In genomic region chr4:86544313-86544966, GRCh38 we compare ENCODE assay signal across 8 cellular contexts. TPM values are rescaled to one million over a fixed set of nuclear protein-coding genes. Genes with fewer than 3 reads are reported as not detected.
A peak's percentile ranks its signal among the peaks of the same experiment; 100 is the strongest.
DNase-seq lines count a peak whose midpoint lies in the region; ATAC-seq and TF ChIP-seq lines count a peak whose summit lies in the region.

No MANE protein-coding gene starts in this region.

- peak overlapping the region in 1 of 4 donors; percentile 44 for H3K4me3 Mint-ChIP-seq in CD4-positive, CD25-positive, alpha-beta regulatory T cell

- H3K27ac ChIP-seq in CD4-positive, CD25-positive, alpha-beta regulatory T cell (ENCODE audit: insufficient read depth, low read length, poor library complexity, severe bottlenecking): peak overlapping the region; percentile 10
- H3K27ac ChIP-seq in MM.1S (ENCODE audit: low read length) (peak overlapping the region; percentile 55), SJCRH30 (no peak overlapping the region)

- peak in 2 of 3 donors; percentile 19 to 21 for DNase-seq in CD4-positive, CD25-positive, alpha-beta regulatory T cell
- peak; percentile 85 for DNase-seq in MM.1S
- no peak for DNase-seq in NCI-H1694 (lab: John Stamatoyannopoulos, UW)
- DNase-seq in activated effector memory CD4-positive, alpha-beta T cell treated with anti-CD3 and anti-CD28 coated beads, Interleukin-2, amount 50 U/mL, for 16 hours: no peak
- no peak for DNase-seq in islet precursor cell
- no peak for DNase-seq in SJCRH30

- no peak for ATAC-seq in CD4-positive, CD25-positive, alpha-beta regulatory T cell (ENCODE audit: low read depth in 2 of 2)
- ATAC-seq in GM18909 (IDR thresholded peaks at IDR 0.05; ENCODE audit: poor library complexity, unreplicated experiment): peak; percentile 88
- ATAC-seq in HG02840 (IDR thresholded peaks at IDR 0.05; ENCODE audit: low FRiP score, unreplicated experiment): peak; percentile 84

- H3K4me3 ChIP-seq in CD4-positive, CD25-positive, alpha-beta regulatory T cell (ENCODE audit: low read depth, low read length): peak overlapping the region; percentile 21
- H3K4me3 ChIP-seq in MM.1S (ENCODE audit: low read length) (peak overlapping the region; percentile 9; the same call in 1 of the 2 replicates), SJCRH30 (no peak overlapping the region)

- no peak overlapping the region; the same call in 1 of the 2 replicates for H3K9ac ChIP-seq in MM.1S (ENCODE audit: low read length)

- H3K9me3 Mint-ChIP-seq in CD4-positive, CD25-positive, alpha-beta regulatory T cell: peaks cover 0 to 5% (median 1%) of the 10 kb centered on the region in 7 donors

- H3K4me1 Mint-ChIP-seq in CD4-positive, CD25-positive, alpha-beta regulatory T cell: peaks cover 4 to 17% (median 11%) of the 10 kb centered on the region in 4 donors

- H2AFZ ChIP-seq in MM.1S (ENCODE audit: low read length): peak overlapping the region; percentile 40

- H4K20me1 ChIP-seq in MM.1S (ENCODE audit: insufficient read depth, low read length): no peaks in the 10 kb centered on the region

- no peaks in the 10 kb centered on the region for H3K79me2 ChIP-seq in MM.1S (ENCODE audit: low read length)

- H3K27me3 Mint-ChIP-seq in CD4-positive, CD25-positive, alpha-beta regulatory T cell: peaks cover 4% of the 10 kb centered on the region

- no peaks in the 10 kb centered on the region for H3K9me3 ChIP-seq in CD4-positive, CD25-positive, alpha-beta regulatory T cell (ENCODE audit: control insufficient read depth in 2 of 2, low read length in 2 of 2)
- H3K9me3 ChIP-seq in MM.1S (replicated peaks; ENCODE audit: insufficient read depth, low read length) (no peaks in the 10 kb centered on the region), SJCRH30 (replicated peaks) (no peaks in the 10 kb centered on the region)

- no peaks in the 10 kb centered on the region for H3K36me3 ChIP-seq in CD4-positive, CD25-positive, alpha-beta regulatory T cell (ENCODE audit: control insufficient read depth, insufficient read depth, low read length)
- H3K36me3 ChIP-seq in MM.1S (replicated peaks; ENCODE audit: insufficient read depth, low read length) (no peaks in the 10 kb centered on the region), SJCRH30 (no peaks in the 10 kb centered on the region)

- no peaks in the 10 kb centered on the region for H3K4me1 ChIP-seq in CD4-positive, CD25-positive, alpha-beta regulatory T cell (ENCODE audit: control insufficient read depth, insufficient read depth, low read length, poor library complexity, severe bottlenecking)
- H3K4me1 ChIP-seq in MM.1S (ENCODE audit: low read length) (peaks cover 19% of the 10 kb centered on the region), SJCRH30 (peaks cover 6% of the 10 kb centered on the region; the same call in 1 of the 2 replicates)

- peak overlapping the region; percentile 51 for H3K4me2 ChIP-seq in MM.1S (ENCODE audit: low read depth, low read length)

- H3F3A ChIP-seq in MM.1S (ENCODE audit: insufficient read depth, low read length): peaks cover 10% of the 10 kb centered on the region; the same call in 1 of the 2 replicates

- no peaks in the 10 kb centered on the region for H3K27me3 ChIP-seq in CD4-positive, CD25-positive, alpha-beta regulatory T cell (ENCODE audit: control insufficient read depth, insufficient read depth, low read length)
- no peaks in the 10 kb centered on the region for H3K27me3 ChIP-seq in MM.1S (replicated peaks; ENCODE audit: insufficient read depth, low read length)
- no peaks in the 10 kb centered on the region for H3K27me3 ChIP-seq in SJCRH30

- no peaks in the 10 kb centered on the region for H3K36me3 Mint-ChIP-seq in CD4-positive, CD25-positive, alpha-beta regulatory T cell

- TF ChIP-seq CTCF in MM.1S (IDR thresholded peaks at IDR 0.05; ENCODE audit: low read length): no peak

- no peaks in the 10 kb centered on the region for H3K9me2 ChIP-seq in MM.1S (replicated peaks; ENCODE audit: insufficient read depth, low read length)

- peak overlapping the region; percentile 4 to 83 (median 60) for H3K27ac Mint-ChIP-seq in CD4-positive, CD25-positive, alpha-beta regulatory T cell

RNA-seq across cellular contexts. Expression of gene PTPN13, which starts 49.7 kb away (rescaled TPM):
- 4.6 TPM for total RNA-seq in CD4-positive, CD25-positive, alpha-beta regulatory T cell
- under 1 TPM in 3 of 4 donors, not detected in 1; 0.15 to 0.22 (median 0.17) TPM for polyA plus RNA-seq in CD4-positive, CD25-positive, alpha-beta regulatory T cell
- 18.1 and 20.0 TPM in 2 replicates for total RNA-seq in SJCRH30 (2014; rRNA removed; shearing (Covaris generic))

Comparison
In these comparisons a context has a peak if more than half of its experiments do, and no peak if none do; other contexts are left out.
1. ATAC-seq: peak in GM18909 (single experiment) and HG02840 (single experiment); none in CD4-positive, CD25-positive, alpha-beta regulatory T cell (0 of 2).
2. DNase-seq: peak in CD4-positive, CD25-positive, alpha-beta regulatory T cell (2 of 3) and MM.1S (single experiment); none in NCI-H1694 (single experiment), activated effector memory CD4-positive, alpha-beta T cell treated with anti-CD3 and anti-CD28 coated beads, Interleukin-2, amount 50 U/mL, for 16 hours (single experiment), islet precursor cell (single experiment) and SJCRH30 (0 of 2).